Comparison of ENCODE assay signal across 8 cellular contexts in the genomic region with DNA sequence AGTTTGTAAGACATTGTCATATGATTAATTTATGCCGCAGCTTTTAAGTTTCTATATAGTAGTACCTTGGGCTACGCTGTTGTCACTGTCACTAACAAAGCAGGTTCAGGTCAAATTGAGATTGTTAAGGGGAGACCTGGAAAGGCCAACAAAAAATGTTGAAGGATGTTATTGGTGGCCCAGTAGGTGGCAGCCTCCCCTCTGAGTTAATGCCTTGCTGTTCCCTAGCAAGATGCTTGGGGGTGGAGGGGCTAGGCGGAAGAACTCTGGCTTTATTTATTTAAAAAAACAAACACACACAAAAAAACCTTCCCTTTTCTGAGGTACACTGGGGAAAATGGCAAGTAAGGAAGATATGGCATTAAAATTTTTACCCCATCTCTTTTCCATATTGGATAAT.
DNase-seq lines count a peak whose midpoint lies in the region; ATAC-seq and TF ChIP-seq lines count a peak whose summit lies in the region.

No MANE protein-coding gene starts in this region.

- H3K27me3 ChIP-seq in left ventricle myocardium inferior (ENCODE audit: low read depth) = peaks cover 4% of the 10 kb centered on the region

- H3K4me1 ChIP-seq in left ventricle myocardium inferior = peaks cover 7% of the 10 kb centered on the region

- no peaks in the 10 kb centered on the region for H3K9me3 Mint-ChIP-seq in activated T-cell treated with anti-CD3 and anti-CD28 coated beads, Interleukin-2, amount 50 U/mL, for 72 hours
- no peaks in the 10 kb centered on the region for H3K9me3 Mint-ChIP-seq in activated T-cell treated with anti-CD3 and anti-CD28 coated beads, Interleukin-2, amount 50 U/mL, for 24 hours

- no peaks in the 10 kb centered on the region for H3K4me1 Mint-ChIP-seq in activated T-cell treated with anti-CD3 and anti-CD28 coated beads, Interleukin-2, amount 50 U/mL, for 72 hours (ENCODE audit: low read depth)
- H3K4me1 Mint-ChIP-seq in activated T-cell treated with anti-CD3 and anti-CD28 coated beads, Interleukin-2, amount 50 U/mL, for 24 hours (ENCODE audit: low read depth) = no peaks in the 10 kb centered on the region

- H3K27ac ChIP-seq in RWPE1 (no peak overlapping the region), left ventricle myocardium inferior (replicated peaks) (no peak overlapping the region)

- TF ChIP-seq CTCF in RWPE1 (conservative IDR thresholded peaks at IDR 0.05; ENCODE audit: low read depth) (peak; percentile 28), left ventricle myocardium inferior (IDR thresholded peaks at IDR 0.05; ENCODE audit: borderline replicate concordance) (peak; percentile 56)

- CTCF ChIA-PET in RWPE1 (lab: Yijun Ruan, JAX) = interaction anchor here (0.7 kb wide), 2 partner anchors 616 to 821 kb away, joined by 3 to 5 read pairs; no protein-coding TSS in a partner anchor

- intact Hi-C loops in left ventricle myocardium inferior (cut with micrococcal nuclease) = no loop called here

- H3K4me3 Mint-ChIP-seq in activated T-cell treated with anti-CD3 and anti-CD28 coated beads, Interleukin-2, amount 50 U/mL, for 72 hours = no peak overlapping the region
- no peak overlapping the region for H3K4me3 Mint-ChIP-seq in activated T-cell treated with anti-CD3 and anti-CD28 coated beads, Interleukin-2, amount 50 U/mL, for 24 hours

- ATAC-seq in activated T-cell treated with anti-CD3 and anti-CD28 coated beads, Interleukin-2, amount 50 U/mL, for 72 hours (replicated peaks in 1 of 2) = no peak
- ATAC-seq in GM18909 (IDR thresholded peaks at IDR 0.05; ENCODE audit: poor library complexity, unreplicated experiment) = no peak
- ATAC-seq in GM21737 (IDR thresholded peaks at IDR 0.05; ENCODE audit: unreplicated experiment) = no peak

- H3K4me3 ChIP-seq in left ventricle myocardium inferior = no peak overlapping the region

- DNase-seq in activated T-cell treated with anti-CD3 and anti-CD28 coated beads, Interleukin-2, amount 50 U/mL, for 72 hours = peak; percentile 7 to 15
- DNase-seq in activated T-cell treated with anti-CD3 and anti-CD28 coated beads, Interleukin-2, amount 50 U/mL, for 24 hours = no peak
- DNase-seq in Kasumi-1 (lab: John Stamatoyannopoulos, UW) = peak; percentile 68 to 82
- peak; percentile 23 for DNase-seq in RWPE1 (ENCODE audit: low spot score)
- DNase-seq in left ventricle myocardium inferior = no peak
- DNase-seq in foreskin melanocyte = no peak

- POLR2A ChIA-PET in RWPE1 (lab: Yijun Ruan, JAX; ENCODE audit: low non-redundant PET) = no interaction called here

- H3K27me3 Mint-ChIP-seq in activated T-cell treated with anti-CD3 and anti-CD28 coated beads, Interleukin-2, amount 50 U/mL, for 72 hours (ENCODE audit: low read depth) = peaks cover 45% of the 10 kb centered on the region
- H3K27me3 Mint-ChIP-seq in activated T-cell treated with anti-CD3 and anti-CD28 coated beads, Interleukin-2, amount 50 U/mL, for 24 hours = peaks cover 28% of the 10 kb centered on the region

- no peaks in the 10 kb centered on the region for H3K36me3 ChIP-seq in left ventricle myocardium inferior

- no peaks in the 10 kb centered on the region for H3K36me3 Mint-ChIP-seq in activated T-cell treated with anti-CD3 and anti-CD28 coated beads, Interleukin-2, amount 50 U/mL, for 72 hours (ENCODE audit: insufficient read depth in 2 of 2)
- no peaks in the 10 kb centered on the region for H3K36me3 Mint-ChIP-seq in activated T-cell treated with anti-CD3 and anti-CD28 coated beads, Interleukin-2, amount 50 U/mL, for 24 hours (ENCODE audit: low read depth)

- no peaks in the 10 kb centered on the region for H3K9me3 ChIP-seq in left ventricle myocardium inferior (replicated peaks)

- no peak overlapping the region for H3K27ac Mint-ChIP-seq in activated T-cell treated with anti-CD3 and anti-CD28 coated beads, Interleukin-2, amount 50 U/mL, for 72 hours
- no peak overlapping the region for H3K27ac Mint-ChIP-seq in activated T-cell treated with anti-CD3 and anti-CD28 coated beads, Interleukin-2, amount 50 U/mL, for 24 hours

Comparison
In these comparisons a context has a peak if more than half of its experiments do, and no peak if none do; other contexts are left out.
1. DNase-seq: peak in activated T-cell treated with anti-CD3 and anti-CD28 coated beads, Interleukin-2, amount 50 U/mL, for 72 hours (2 of 2), Kasumi-1 (2 of 2) and RWPE1 (single experiment); none in activated T-cell treated with anti-CD3 and anti-CD28 coated beads, Interleukin-2, amount 50 U/mL, for 24 hours (single experiment), left ventricle myocardium inferior (single experiment) and foreskin melanocyte (single experiment).